Comparison of ENCODE assay signal across 23 cellular contexts in the genomic region with DNA sequence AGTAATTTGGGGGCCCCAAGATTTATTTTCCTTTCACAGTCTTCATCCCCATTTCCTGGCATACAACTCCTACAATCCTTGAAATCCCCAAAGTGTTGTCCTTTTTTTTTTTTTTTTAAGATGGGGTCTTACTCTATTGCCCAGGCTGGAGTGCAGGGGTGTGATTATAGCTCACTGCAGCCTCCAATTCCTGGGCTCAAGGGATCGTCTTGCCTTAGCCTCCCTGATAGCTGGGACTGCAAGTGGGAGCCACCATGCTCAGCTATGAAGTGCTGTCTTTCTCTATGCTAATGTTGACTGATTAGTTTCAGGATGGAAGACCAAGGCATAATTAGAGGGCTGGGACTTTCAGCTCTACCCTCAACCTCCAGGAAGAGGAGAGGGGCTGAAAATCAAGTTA. TPM values are rescaled to one million over a fixed set of nuclear protein-coding genes. Genes with fewer than 3 reads are reported as not detected.
A peak's percentile ranks its signal among the peaks of the same experiment; 100 is the strongest.
DNase-seq lines count a peak whose midpoint lies in the region; ATAC-seq, FAIRE-seq and TF ChIP-seq lines count a peak whose summit lies in the region.
"Had no signal": no experiment of that assay in that cellular context is flagged by ENCODE, and none has a peak within 500 bp of the region (broad histone marks: within the 10 kb centered on the region; RNA-seq: fewer than 3 reads in every experiment).

No MANE protein-coding gene starts in this region.

- no peak overlapping the region for H3K4ac ChIP-seq in H1 (replicated peaks; ENCODE audit: insufficient read length, low read depth, low read length)
- no peak overlapping the region for H3K4ac ChIP-seq in mesendoderm (ENCODE audit: low read depth, low read length)

- no peaks in the 10 kb centered on the region for H3K4me1 Mint-ChIP-seq in activated CD4-positive, alpha-beta T cell treated with anti-CD3 and anti-CD28 coated beads, Interleukin-2, amount 10 ng/mL, durations not matched to agents 7 days and 5 days
- H3K4me1 Mint-ChIP-seq: B cell had no signal

- intact Hi-C loops in GM12878 (cut with micrococcal nuclease; ENCODE audit: unreplicated experiment), result no loop called here

- H3K79me1 ChIP-seq in H1 (ENCODE audit: low read depth, low read length) (no peaks in the 10 kb centered on the region), mesendoderm (ENCODE audit: low read length) (no peaks in the 10 kb centered on the region)

- 0 out of 2 replicates have a peak overlapping the region, but pooled peaks have one; percentile 34 for H2BK20ac ChIP-seq in H1 (ENCODE audit: low read length)

- no TSS peak for BruUV-seq in GM12878 (replicated peaks; lab: Mats Ljungman, UMichigan)

- no peak overlapping the region for H3K27ac Mint-ChIP-seq in activated CD4-positive, alpha-beta T cell treated with anti-CD3 and anti-CD28 coated beads, Interleukin-2, amount 10 ng/mL, durations not matched to agents 7 days and 5 days
- H3K27ac Mint-ChIP-seq: B cell; CD4-positive, alpha-beta T cell; CD8-positive, alpha-beta T cell had no signal

- H4K91ac ChIP-seq in H1 (replicated peaks; ENCODE audit: insufficient read length, low read length), result peak overlapping the region; percentile 3

- TF ChIP-seq EP300 in GM12878 (IDR thresholded peaks at IDR 0.05; ENCODE audit: borderline replicate concordance in 1 of 2, control insufficient read depth in 1 of 2, low read depth in 2 of 2, low read length in 2 of 2) (no peak), H1 (IDR thresholded peaks at IDR 0.05; ENCODE audit: borderline replicate concordance in 1 of 2, low read depth in 2 of 2, low read length in 2 of 2) (no peak), tibial nerve (IDR thresholded peaks at IDR 0.05) (no peak)

- TF ChIP-seq RAD21 in GM12878 (IDR thresholded peaks at IDR 0.05; ENCODE audit: insufficient read depth, low read depth, low read length), result no peak
- TF ChIP-seq RAD21 in H1 (IDR thresholded peaks at IDR 0.05 in 1 of 2, conservative IDR thresholded peaks at IDR 0.05 in 1 of 2; ENCODE audit: low read depth in 2 of 2, low read length in 2 of 2), result no peak

- H3K9ac ChIP-seq in GM12878 (ENCODE audit: control insufficient read depth, insufficient read depth, low read length) (no peak overlapping the region), H1 (replicated peaks in 1 of 4; ENCODE audit: extremely low read depth in 1 of 4, low read depth in 3 of 4, low read length in 3 of 4) (no peak overlapping the region), mesendoderm (ENCODE audit: low read length) (no peak overlapping the region)
- H3K9ac ChIP-seq: BLaER1 treated with 17β-estradiol and CSF1 and Interleukin-3, amounts not matched to agents 10 nM and 100 nM had no signal

- H4K20me1 ChIP-seq in GM12878 (ENCODE audit: control insufficient read depth, insufficient read depth) (no peaks in the 10 kb centered on the region), H1 (replicated peaks in 1 of 2; ENCODE audit: control insufficient read depth in 1 of 2, insufficient read depth in 2 of 2, low read length in 2 of 2) (no peaks in the 10 kb centered on the region)
- H4K20me1 ChIP-seq: BLaER1 treated with 17β-estradiol and CSF1 and Interleukin-3, amounts not matched to agents 10 nM and 100 nM had no signal

- H3K27ac ChIP-seq in HEK293 (ENCODE audit: extremely low read depth, low read depth, low read length) (no peak overlapping the region), GM12878 (ENCODE audit: control insufficient read depth, insufficient read depth) (no peak overlapping the region), H1 (ENCODE audit: low read depth, low read length) (no peak overlapping the region), mesendoderm (ENCODE audit: low read depth, low read length) (peak overlapping the region; percentile 71), tibial nerve (no peak overlapping the region)
- H3K27ac ChIP-seq: 22Rv1; A549; BLaER1 treated with 17β-estradiol and CSF1 and Interleukin-3, amounts not matched to agents 10 nM and 100 nM; C4-2B had no signal

- H3K14ac ChIP-seq in H1 (ENCODE audit: insufficient read length), result no peak overlapping the region

- TF ChIP-seq POLR2A in GM12878 (IDR thresholded peaks at IDR 0.05; ENCODE audit: low read depth, low read length), result no peak
- TF ChIP-seq POLR2A in H1 (IDR thresholded peaks at IDR 0.05; ENCODE audit: control extremely low read depth in 1 of 2, low read depth in 2 of 2, low read length in 2 of 2), result no peak
- TF ChIP-seq POLR2A in tibial nerve (IDR thresholded peaks at IDR 0.05), result no peak

- H3K4me3 ChIP-seq in HEK293 (ENCODE audit: low read depth, low read length) (no peak overlapping the region), GM12878 (no peak overlapping the region), H1 (ENCODE audit: extremely low read depth in 1 of 4, insufficient read depth in 2 of 4, low read depth in 3 of 4, low read length in 4 of 4) (no peak overlapping the region), mesendoderm (ENCODE audit: low read length) (no peak overlapping the region), tibial nerve (no peak overlapping the region)
- H3K4me3 ChIP-seq: A549; BLaER1 treated with 17β-estradiol and CSF1 and Interleukin-3, amounts not matched to agents 10 nM and 100 nM had no signal

- no peaks in the 10 kb centered on the region for H3K23me2 ChIP-seq in H1 (ENCODE audit: low read depth, low read length)

- no peaks in the 10 kb centered on the region for H3K36me3 Mint-ChIP-seq in activated CD4-positive, alpha-beta T cell treated with anti-CD3 and anti-CD28 coated beads, Interleukin-2, amount 10 ng/mL, durations not matched to agents 7 days and 5 days (ENCODE audit: low read depth)
- H3K36me3 Mint-ChIP-seq: CD8-positive, alpha-beta T cell had no signal

- CTCF ChIA-PET in HEK293 (lab: Yijun Ruan, JAX) (no interaction called here), GM12878 (lab: Yijun Ruan, JAX) (interaction anchor here (0.8 to 1.2 kb wide), 2 partner anchors 10 to 119 kb away, joined by 3 read pairs; no protein-coding TSS in a partner anchor), H1 (lab: Charles Lee; ENCODE audit: partially characterized antibody) (interaction anchor here (1.7 to 2.0 kb wide), 2 partner anchors 24 to 131 kb away, joined by 3 to 5 read pairs; no protein-coding TSS in a partner anchor)
- CTCF ChIA-PET in activated CD4-positive, alpha-beta T cell treated with anti-CD3 and anti-CD28 coated beads, Interleukin-2, amount 10 ng/mL, durations not matched to agents 7 days and 5 days (lab: Charles Lee), result interaction anchor here (1.3 kb wide), 1 partner anchor 35 kb away, joined by 5 read pairs; no protein-coding TSS in a partner anchor

- H4K8ac ChIP-seq in H1 (ENCODE audit: extremely low read depth, insufficient read depth, low read length), result no peak overlapping the region
- H4K8ac ChIP-seq in mesendoderm (ENCODE audit: low read depth, low read length), result no peak overlapping the region

- H2BK5ac ChIP-seq in H1 (ENCODE audit: low read depth, low read length) (no peak overlapping the region), mesendoderm (ENCODE audit: low read length) (peak overlapping the region; percentile 88)

- H3K79me2 ChIP-seq in GM12878 (ENCODE audit: control insufficient read depth, insufficient read depth, low read length), result no peaks in the 10 kb centered on the region
- no peaks in the 10 kb centered on the region for H3K79me2 ChIP-seq in H1 (ENCODE audit: control insufficient read depth in 1 of 2, insufficient read depth in 2 of 2, low read length in 2 of 2)
- no peaks in the 10 kb centered on the region for H3K79me2 ChIP-seq in mesendoderm (ENCODE audit: control insufficient read depth, insufficient read depth, low read length)

- SMC1A ChIA-PET in GM12878 (lab: Charles Lee; ENCODE audit: uncharacterized antibody, unreplicated experiment), result interaction anchor here (0.6 to 1.9 kb wide), 5 partner anchors 9 to 541 kb away, joined by 3 to 7 read pairs (median 5); no protein-coding TSS in a partner anchor

- FAIRE-seq in GM12878 (lab: Jason Lieb, UNC) (no peak), H1 (lab: Jason Lieb, UNC) (no peak)
- FAIRE-seq: A549, D721Med, G401.6, GM12892, GM19239 had no signal

- H3K36me3 ChIP-seq in HEK293 (ENCODE audit: control insufficient read depth in 2 of 2, insufficient read depth in 1 of 2, low read length in 2 of 2), result no peaks in the 10 kb centered on the region
- no peaks in the 10 kb centered on the region for H3K36me3 ChIP-seq in GM12878 (ENCODE audit: control insufficient read depth in 2 of 2, insufficient read depth in 2 of 2, low read length in 1 of 2)
- H3K36me3 ChIP-seq in H1 (ENCODE audit: control insufficient read depth in 2 of 4, insufficient read depth in 4 of 4, low read length in 3 of 4), result no peaks in the 10 kb centered on the region
- H3K36me3 ChIP-seq in mesendoderm (ENCODE audit: control insufficient read depth, insufficient read depth, low read length), result no peaks in the 10 kb centered on the region
- no peaks in the 10 kb centered on the region for H3K36me3 ChIP-seq in tibial nerve
- H3K36me3 ChIP-seq: BLaER1 treated with 17β-estradiol and CSF1 and Interleukin-3, amounts not matched to agents 10 nM and 100 nM had no signal

- H2AFZ ChIP-seq in GM12878 (ENCODE audit: control insufficient read depth, low read depth, low read length) (no peak overlapping the region), H1 (ENCODE audit: low read length) (no peak overlapping the region)

- no peak overlapping the region for H2BK15ac ChIP-seq in H1 (ENCODE audit: low read length)
- H2BK15ac ChIP-seq in mesendoderm (replicated peaks; ENCODE audit: low read depth), result no peak overlapping the region

- H3K4me1 ChIP-seq in HEK293 (ENCODE audit: control insufficient read depth, insufficient read depth, low read length) (no peaks in the 10 kb centered on the region), GM12878 (ENCODE audit: control insufficient read depth, insufficient read depth, low read length) (no peaks in the 10 kb centered on the region), H1 (replicated peaks in 1 of 4; ENCODE audit: control insufficient read depth in 3 of 4, insufficient read depth in 4 of 4, low read length in 3 of 4) (no peaks in the 10 kb centered on the region; a peak in 2 of 7 replicates), mesendoderm (ENCODE audit: control insufficient read depth, low read depth, low read length) (peaks cover 7% of the 10 kb centered on the region), tibial nerve (no peaks in the 10 kb centered on the region)
- H3K4me1 ChIP-seq: BLaER1 treated with 17β-estradiol and CSF1 and Interleukin-3, amounts not matched to agents 10 nM and 100 nM; Caco-2 had no signal

- no peak overlapping the region for H3K4me3 Mint-ChIP-seq in activated CD4-positive, alpha-beta T cell treated with anti-CD3 and anti-CD28 coated beads, Interleukin-2, amount 10 ng/mL, durations not matched to agents 7 days and 5 days
- H3K4me3 Mint-ChIP-seq: B cell; CD4-positive, alpha-beta T cell; CD8-positive, alpha-beta T cell had no signal

- peak overlapping the region; percentile 60; the same call in 1 of the 2 replicates for H2BK12ac ChIP-seq in H1 (ENCODE audit: low read depth, low read length)

- no peak overlapping the region for H3K4me2 ChIP-seq in GM12878 (ENCODE audit: control insufficient read depth, insufficient read depth)
- H3K4me2 ChIP-seq in H1 (ENCODE audit: insufficient read depth in 1 of 2, low read depth in 2 of 2, low read length in 2 of 2), result no peak overlapping the region
- H3K4me2 ChIP-seq in mesendoderm (ENCODE audit: low read length), result no peak overlapping the region
- H3K4me2 ChIP-seq: A549; BLaER1 treated with 17β-estradiol and CSF1 and Interleukin-3, amounts not matched to agents 10 nM and 100 nM had no signal

- H3K23ac ChIP-seq in H1 (ENCODE audit: insufficient read length) (no peak overlapping the region), mesendoderm (ENCODE audit: low read length) (no peak overlapping the region)

- no peak overlapping the region for H2AK5ac ChIP-seq in H1 (ENCODE audit: low read depth, low read length)
- peak overlapping the region; percentile 55 for H2AK5ac ChIP-seq in mesendoderm (ENCODE audit: low read length)

- WGBS in GM12878 (ENCODE audit: insufficient coverage, insufficient replicate concordance, low lambda C conversion rate, missing lambda C conversion rate), result 92% methylated on average over 1 of the region's 1 CpG
- WGBS in H1 (ENCODE audit: extremely low coverage in 1 of 2, insufficient coverage in 1 of 2, insufficient read length in 1 of 2, insufficient replicate concordance in 2 of 2, low coverage in 1 of 2, low lambda C conversion rate in 2 of 2, missing lambda C conversion rate in 1 of 2), 2 experiments, result 78% methylated on average over 1 of the region's 1 CpG; no CpG with 5 or more reads in 1 of the 2 experiments
- WGBS in mesendoderm (ENCODE audit: extremely low coverage, insufficient coverage, low lambda C conversion rate), result no CpG with 5 or more reads among the region's 1 CpG
- WGBS in tibial nerve, 2 donors, result 86 to 95% methylated on average over 1 of the region's 1 CpG

- peak; percentile 24; the same call in 1 of the 3 replicates for ATAC-seq in GM12878
- no peak for ATAC-seq in GM18502 (IDR thresholded peaks at IDR 0.05; ENCODE audit: poor library complexity, unreplicated experiment)
- ATAC-seq: A549; CD8-positive, alpha-beta T cell had no signal

- H3K27me3 ChIP-seq in GM12878 (replicated peaks in 1 of 2; ENCODE audit: control insufficient read depth in 2 of 2, insufficient read depth in 2 of 2, low read length in 1 of 2) (no peaks in the 10 kb centered on the region), H1 (replicated peaks in 1 of 4; ENCODE audit: control insufficient read depth in 3 of 4, extremely low read depth in 1 of 4, insufficient read depth in 3 of 4, low read length in 3 of 4) (no peaks in the 10 kb centered on the region), mesendoderm (ENCODE audit: insufficient read depth, low read length, poor library complexity) (no peaks in the 10 kb centered on the region), tibial nerve (no peaks in the 10 kb centered on the region)
- H3K27me3 ChIP-seq: BLaER1 treated with 17β-estradiol and CSF1 and Interleukin-3, amounts not matched to agents 10 nM and 100 nM had no signal

- H3K27me3 Mint-ChIP-seq in activated CD4-positive, alpha-beta T cell treated with anti-CD3 and anti-CD28 coated beads, Interleukin-2, amount 10 ng/mL, durations not matched to agents 7 days and 5 days, result no peaks in the 10 kb centered on the region
- H3K27me3 Mint-ChIP-seq: B cell; CD4-positive, alpha-beta T cell had no signal

- TF ChIP-seq CTCF in HEK293 (tag by site-specific recombination; IDR thresholded peaks at IDR 0.05) (no peak), GM12878 (IDR thresholded peaks at IDR 0.05 in 2 of 3, conservative IDR thresholded peaks at IDR 0.05 in 1 of 3; ENCODE audit: control insufficient read depth in 2 of 3, extremely low read depth in 1 of 3, insufficient read depth in 1 of 3, low read depth in 3 of 3, low read length in 3 of 3) (no peak), H1 (IDR thresholded peaks at IDR 0.05; ENCODE audit: control extremely low read depth in 1 of 3, insufficient read depth in 1 of 3, low read depth in 1 of 3, low read length in 3 of 3) (no peak), tibial nerve (IDR thresholded peaks at IDR 0.05) (no peak)

- H3K9me3 Mint-ChIP-seq in activated CD4-positive, alpha-beta T cell treated with anti-CD3 and anti-CD28 coated beads, Interleukin-2, amount 10 ng/mL, durations not matched to agents 7 days and 5 days, result no peaks in the 10 kb centered on the region
- H3K9me3 Mint-ChIP-seq: CD4-positive, alpha-beta T cell; CD8-positive, alpha-beta T cell had no signal

- H2BK120ac ChIP-seq in H1 (replicated peaks; ENCODE audit: low read depth, low read length) (no peak overlapping the region), mesendoderm (ENCODE audit: low read depth, low read length) (peak overlapping the region; percentile 83)

- no peak overlapping the region for H3K56ac ChIP-seq in H1 (replicated peaks; ENCODE audit: insufficient read length, low read depth, low read length)
- peak overlapping the region; percentile 84 for H3K56ac ChIP-seq in mesendoderm (ENCODE audit: low read length)

- POLR2A ChIA-PET in HEK293 (lab: Yijun Ruan, JAX), result no interaction called here
- POLR2A ChIA-PET in GM12878 (lab: Charles Lee), result interaction anchor here (0.7 kb wide), 2 partner anchors 10 to 250 kb away, joined by 3 read pairs; no protein-coding TSS in a partner anchor
- POLR2A ChIA-PET in H1 (lab: Charles Lee; ENCODE audit: partially characterized antibody), result interaction anchor here (0.6 kb wide), 1 partner anchor 91 kb away, joined by 3 read pairs; no protein-coding TSS in a partner anchor
- POLR2A ChIA-PET in activated CD4-positive, alpha-beta T cell treated with anti-CD3 and anti-CD28 coated beads, Interleukin-2, amount 10 ng/mL, durations not matched to agents 7 days and 5 days (lab: Charles Lee), result no interaction called here

- DNase-seq in GM12878 (ENCODE audit: low read depth, low spot score), result no peak
- no peak for DNase-seq in H1 (ENCODE audit: low read depth in 1 of 2, low spot score in 2 of 2)
- DNase-seq in mesendoderm, result peak; percentile 56
- DNase-seq in activated CD4-positive, alpha-beta T cell treated with anti-CD3 and anti-CD28 coated beads, Interleukin-2, amount 10 ng/mL, durations not matched to agents 7 days and 5 days, result no peak
- DNase-seq in tibial nerve (ENCODE audit: low spot score in 2 of 2), result no peak
- DNase-seq: AML-193; Caco-2; Calu3; CD4-positive, alpha-beta T cell; CD8-positive, alpha-beta T cell; DMS79 treated with DMSO at 0.1 percent for 48 hours; GF-D8 had no signal

- RAD21 ChIA-PET in GM12878 (lab: Charles Lee; ENCODE audit: unreplicated experiment), result no interaction called here

- H3K9me3 ChIP-seq in HEK293 (ENCODE audit: control insufficient read depth, insufficient read depth, low read depth, low read length), result no peaks in the 10 kb centered on the region
- H3K9me3 ChIP-seq in GM12878 (replicated peaks; ENCODE audit: control insufficient read depth, insufficient read depth, low read length), result no peaks in the 10 kb centered on the region
- no peaks in the 10 kb centered on the region for H3K9me3 ChIP-seq in H1 (ENCODE audit: insufficient read depth in 2 of 2, low read depth in 1 of 2, low read length in 1 of 2)
- no peaks in the 10 kb centered on the region for H3K9me3 ChIP-seq in tibial nerve
- H3K9me3 ChIP-seq: A549, Caco-2 had no signal

- no peak overlapping the region for H3K18ac ChIP-seq in H1 (ENCODE audit: extremely low read depth, low read length)
- no peak overlapping the region for H3K18ac ChIP-seq in mesendoderm (ENCODE audit: low read length)

- in situ Hi-C loops in GM12878 (cut with MboI), result no loop called here

- H4K5ac ChIP-seq in H1 (ENCODE audit: insufficient read length, low read depth, low read length) (no peak overlapping the region), mesendoderm (ENCODE audit: low read length) (no peak overlapping the region)

RNA-seq across cellular contexts. Expression of gene KAT6B, which starts 41.9 kb away (rescaled TPM):
- total RNA-seq in GM12878 (2013; cell fraction: nucleolus; rRNA removed), result 303 and 315 TPM in 2 replicates
- total RNA-seq in GM12878 (2014; rRNA removed), result 16.5 and 18.3 TPM in 2 replicates
- 16.7 and 17.5 TPM in 2 replicates for total RNA-seq in GM12878 (2014; rRNA removed; fragmentation: Illumina TruSeq; extraction: Trizol)
- 22.6 and 24.8 TPM in 2 replicates for total RNA-seq in GM12878 (2021)
- 8.5 TPM for polyA plus RNA-seq in GM12878 (2011; ENCODE audit: low read depth)
- 6.7 and 7.6 TPM in 2 replicates for polyA plus RNA-seq in GM12878 (2011; rRNA removed)
- polyA plus RNA-seq in GM12878 (2011; cell fraction: cytosol; rRNA removed), result 5.8 and 9.8 TPM in 2 replicates
- 17.1 and 23.0 TPM in 2 replicates for polyA plus RNA-seq in GM12878 (2011; cell fraction: nucleus; rRNA removed)
- polyA plus RNA-seq in GM12878 (2012), result 10.5 and 12.2 TPM in 2 replicates
- 17.6 and 19.1 TPM in 2 replicates for polyA plus RNA-seq in GM12878 (2014; fragmentation: Illumina TruSeq; extraction: Trizol)
- 1 to 10 TPM; 2.7 to 5.3 TPM for polyA plus RNA-seq in GM12878 (2014; fragmentation: Nextera tagmentation; extraction: Ambion mirVana)
- polyA plus RNA-seq in GM12878 (2014; rRNA removed), result 8.1 and 9.7 TPM in 2 replicates
- polyA plus RNA-seq in GM12878 (2016; fragmentation: Nextera tagmentation; extraction: Ambion mirVana), result 10 to 100 TPM; 15.0 to 17.4 TPM
- 42.9 and 45.0 TPM in 2 replicates for polyA minus RNA-seq in GM12878 (2011; rRNA and poly(A)+ RNA removed)
- polyA minus RNA-seq in GM12878 (2011; cell fraction: cytosol; rRNA and poly(A)+ RNA removed), result 7.9 and 9.0 TPM in 2 replicates
- polyA minus RNA-seq in GM12878 (2011; cell fraction: nucleus; rRNA and poly(A)+ RNA removed), result 53.1 and 90.8 TPM in 2 replicates
- 30.8 and 32.4 TPM in 2 replicates for total RNA-seq in H1 (2021; fragmentation: NEBNext Ultra II Directional; extraction: Animal tissue kit (Norgen Biotek cat#: 25700))
- polyA plus RNA-seq in H1 (2011; rRNA removed), result 7.3 and 10.1 TPM in 2 replicates
- polyA plus RNA-seq in H1 (2011; cell fraction: cytosol; rRNA removed), result 7.3 TPM
- 19.5 TPM for polyA plus RNA-seq in H1 (2011; cell fraction: nucleus; rRNA removed)
- 11.3 to 13.5 TPM (median 12.4 TPM) in 4 replicates for polyA plus RNA-seq in H1 (2012, experiment 1 of 2)
- polyA plus RNA-seq in H1 (2012, experiment 2 of 2), result 0.97 TPM
- 11.0 TPM for polyA plus RNA-seq in H1 (2013, experiment 1 of 2)
- polyA plus RNA-seq in H1 (2013, experiment 2 of 2), result 10.1 TPM
- polyA minus RNA-seq in H1 (2011; rRNA and poly(A)+ RNA removed), result 27.4 and 32.4 TPM in 2 replicates
- 14.3 TPM for polyA minus RNA-seq in H1 (2011; cell fraction: cytosol; rRNA and poly(A)+ RNA removed)
- polyA minus RNA-seq in H1 (2011; cell fraction: nucleus; rRNA and poly(A)+ RNA removed), result 62.5 TPM
- polyA plus RNA-seq in mesendoderm (2013, experiment 1 of 2), result 11.0 TPM
- 11.2 TPM for polyA plus RNA-seq in mesendoderm (2013, experiment 2 of 2)
- 10 to 100 TPM; 23.1 to 26.9 TPM for total RNA-seq in activated CD4-positive, alpha-beta T cell treated with anti-CD3 and anti-CD28 coated beads, Interleukin-2, amount 10 ng/mL, durations not matched to agents 7 days and 5 days
- total RNA-seq in tibial nerve, result 10 to 100 TPM; 42.3 to 59.7 (median 45.6) TPM

Comparison
In these comparisons a context has a peak if more than half of its experiments do, and no peak if none do; other contexts are left out.
1. POLR2A ChIA-PET loops: an anchor here in GM12878 (0.7 kb wide) and H1 (0.6 kb wide); none called in HEK293 and activated CD4-positive, alpha-beta T cell treated with anti-CD3 and anti-CD28 coated beads, Interleukin-2, amount 10 ng/mL, durations not matched to agents 7 days and 5 days.